In the genomic region with DNA sequence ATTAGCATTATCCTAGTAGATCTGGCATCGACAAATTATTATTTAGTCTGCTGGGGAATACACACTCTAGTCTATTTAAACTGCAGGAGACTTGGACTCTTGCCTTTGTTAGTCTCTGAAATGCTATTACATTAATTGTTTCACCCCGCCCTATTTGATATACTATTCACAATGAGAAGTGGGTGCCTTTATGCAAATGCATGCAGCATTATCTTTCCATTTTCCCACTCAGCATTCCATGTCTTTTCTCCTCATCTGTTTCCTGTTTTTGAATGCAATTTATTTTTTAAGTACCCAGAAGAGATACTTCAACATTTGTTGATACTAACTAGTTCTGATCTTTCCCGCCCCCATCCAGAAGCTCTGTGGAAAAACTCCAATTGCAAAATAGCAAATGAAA, we compare ENCODE assay signal across 21 cellular contexts.
A peak's percentile ranks its signal among the peaks of the same experiment; 100 is the strongest.
DNase-seq lines count a peak whose midpoint lies in the region; TF ChIP-seq lines count a peak whose summit lies in the region.
"Had no signal": no experiment of that assay in that cellular context is flagged by ENCODE, and none has a peak within 500 bp of the region (broad histone marks: within the 10 kb centered on the region; RNA-seq: fewer than 3 reads in every experiment).

No MANE protein-coding gene starts in this region.

- DNase-seq in DMS153 (lab: John Stamatoyannopoulos, UW) (peak; percentile 50), DMS153 treated with DMSO at 0.1 percent for 48 hours (lab: John Stamatoyannopoulos, UW; ENCODE audit: unreplicated experiment) (no peak), NCI-H146 (lab: John Stamatoyannopoulos, UW) (peak; percentile 90), NCI-H2227 treated with DMSO at 0.1 percent for 48 hours (lab: John Stamatoyannopoulos, UW) (peak; percentile 17), SK-N-MC (ENCODE audit: low read depth, low spot score) (peak; percentile 69), coronary artery (ENCODE audit: low spot score) (no peak), NCI-H2107 (lab: John Stamatoyannopoulos, UW) (no peak), superior temporal gyrus (ENCODE audit: extremely low spot score) (no peak)
- DNase-seq: GF-D8, HCEC 1CT, KG1, NCI-H1930, NCI-H446 treated with DMSO at 0.1 percent for 48 hours, NCI-H82, PC-9, SIG-M5, SW 1271, T-helper 2 cell had no signal

- H3K9ac ChIP-seq in SK-N-MC (ENCODE audit: insufficient read length) = no peak overlapping the region

- no peak for TF ChIP-seq CTCF in coronary artery (IDR thresholded peaks at IDR 0.05)

- H3K4me3 ChIP-seq in SK-N-MC (peak overlapping the region; percentile 26; the same call in 1 of the 2 replicates), coronary artery (no peak overlapping the region)
- H3K4me3 ChIP-seq: GM23338, PC-9 had no signal

- H3K36me3 ChIP-seq in SK-N-MC (ENCODE audit: insufficient read depth, low read length) = no peaks in the 10 kb centered on the region

- no peaks in the 10 kb centered on the region for H3K9me3 ChIP-seq in SK-N-MC (ENCODE audit: low read depth, low read length)

- H3K27ac ChIP-seq in SK-N-MC (no peak overlapping the region), coronary artery (no peak overlapping the region)
- H3K27ac ChIP-seq: 22Rv1, PC-9, RWPE1 had no signal

Comparison
In these comparisons a context has a peak if more than half of its experiments do, and no peak if none do; other contexts are left out.
1. DNase-seq: peak in DMS153 (single experiment), NCI-H146 (single experiment), NCI-H2227 treated with DMSO at 0.1 percent for 48 hours (single experiment) and SK-N-MC (single experiment); none in DMS153 treated with DMSO at 0.1 percent for 48 hours (single experiment), coronary artery (single experiment), NCI-H2107 (single experiment) and superior temporal gyrus (single experiment).